In genomic region chr18:3970929-3971328, GRCh38 we compare ENCODE assay signal across 1 cellular context.
TF ChIP-seq lines count a peak whose summit lies in the region.

No MANE protein-coding gene starts in this region.

TF ChIP-seq in GM23338, 12 proteins besides CTCF, POLR2A, EP300 and RAD21 (continued from another document):
- TF ChIP-seq, protein P1, sequence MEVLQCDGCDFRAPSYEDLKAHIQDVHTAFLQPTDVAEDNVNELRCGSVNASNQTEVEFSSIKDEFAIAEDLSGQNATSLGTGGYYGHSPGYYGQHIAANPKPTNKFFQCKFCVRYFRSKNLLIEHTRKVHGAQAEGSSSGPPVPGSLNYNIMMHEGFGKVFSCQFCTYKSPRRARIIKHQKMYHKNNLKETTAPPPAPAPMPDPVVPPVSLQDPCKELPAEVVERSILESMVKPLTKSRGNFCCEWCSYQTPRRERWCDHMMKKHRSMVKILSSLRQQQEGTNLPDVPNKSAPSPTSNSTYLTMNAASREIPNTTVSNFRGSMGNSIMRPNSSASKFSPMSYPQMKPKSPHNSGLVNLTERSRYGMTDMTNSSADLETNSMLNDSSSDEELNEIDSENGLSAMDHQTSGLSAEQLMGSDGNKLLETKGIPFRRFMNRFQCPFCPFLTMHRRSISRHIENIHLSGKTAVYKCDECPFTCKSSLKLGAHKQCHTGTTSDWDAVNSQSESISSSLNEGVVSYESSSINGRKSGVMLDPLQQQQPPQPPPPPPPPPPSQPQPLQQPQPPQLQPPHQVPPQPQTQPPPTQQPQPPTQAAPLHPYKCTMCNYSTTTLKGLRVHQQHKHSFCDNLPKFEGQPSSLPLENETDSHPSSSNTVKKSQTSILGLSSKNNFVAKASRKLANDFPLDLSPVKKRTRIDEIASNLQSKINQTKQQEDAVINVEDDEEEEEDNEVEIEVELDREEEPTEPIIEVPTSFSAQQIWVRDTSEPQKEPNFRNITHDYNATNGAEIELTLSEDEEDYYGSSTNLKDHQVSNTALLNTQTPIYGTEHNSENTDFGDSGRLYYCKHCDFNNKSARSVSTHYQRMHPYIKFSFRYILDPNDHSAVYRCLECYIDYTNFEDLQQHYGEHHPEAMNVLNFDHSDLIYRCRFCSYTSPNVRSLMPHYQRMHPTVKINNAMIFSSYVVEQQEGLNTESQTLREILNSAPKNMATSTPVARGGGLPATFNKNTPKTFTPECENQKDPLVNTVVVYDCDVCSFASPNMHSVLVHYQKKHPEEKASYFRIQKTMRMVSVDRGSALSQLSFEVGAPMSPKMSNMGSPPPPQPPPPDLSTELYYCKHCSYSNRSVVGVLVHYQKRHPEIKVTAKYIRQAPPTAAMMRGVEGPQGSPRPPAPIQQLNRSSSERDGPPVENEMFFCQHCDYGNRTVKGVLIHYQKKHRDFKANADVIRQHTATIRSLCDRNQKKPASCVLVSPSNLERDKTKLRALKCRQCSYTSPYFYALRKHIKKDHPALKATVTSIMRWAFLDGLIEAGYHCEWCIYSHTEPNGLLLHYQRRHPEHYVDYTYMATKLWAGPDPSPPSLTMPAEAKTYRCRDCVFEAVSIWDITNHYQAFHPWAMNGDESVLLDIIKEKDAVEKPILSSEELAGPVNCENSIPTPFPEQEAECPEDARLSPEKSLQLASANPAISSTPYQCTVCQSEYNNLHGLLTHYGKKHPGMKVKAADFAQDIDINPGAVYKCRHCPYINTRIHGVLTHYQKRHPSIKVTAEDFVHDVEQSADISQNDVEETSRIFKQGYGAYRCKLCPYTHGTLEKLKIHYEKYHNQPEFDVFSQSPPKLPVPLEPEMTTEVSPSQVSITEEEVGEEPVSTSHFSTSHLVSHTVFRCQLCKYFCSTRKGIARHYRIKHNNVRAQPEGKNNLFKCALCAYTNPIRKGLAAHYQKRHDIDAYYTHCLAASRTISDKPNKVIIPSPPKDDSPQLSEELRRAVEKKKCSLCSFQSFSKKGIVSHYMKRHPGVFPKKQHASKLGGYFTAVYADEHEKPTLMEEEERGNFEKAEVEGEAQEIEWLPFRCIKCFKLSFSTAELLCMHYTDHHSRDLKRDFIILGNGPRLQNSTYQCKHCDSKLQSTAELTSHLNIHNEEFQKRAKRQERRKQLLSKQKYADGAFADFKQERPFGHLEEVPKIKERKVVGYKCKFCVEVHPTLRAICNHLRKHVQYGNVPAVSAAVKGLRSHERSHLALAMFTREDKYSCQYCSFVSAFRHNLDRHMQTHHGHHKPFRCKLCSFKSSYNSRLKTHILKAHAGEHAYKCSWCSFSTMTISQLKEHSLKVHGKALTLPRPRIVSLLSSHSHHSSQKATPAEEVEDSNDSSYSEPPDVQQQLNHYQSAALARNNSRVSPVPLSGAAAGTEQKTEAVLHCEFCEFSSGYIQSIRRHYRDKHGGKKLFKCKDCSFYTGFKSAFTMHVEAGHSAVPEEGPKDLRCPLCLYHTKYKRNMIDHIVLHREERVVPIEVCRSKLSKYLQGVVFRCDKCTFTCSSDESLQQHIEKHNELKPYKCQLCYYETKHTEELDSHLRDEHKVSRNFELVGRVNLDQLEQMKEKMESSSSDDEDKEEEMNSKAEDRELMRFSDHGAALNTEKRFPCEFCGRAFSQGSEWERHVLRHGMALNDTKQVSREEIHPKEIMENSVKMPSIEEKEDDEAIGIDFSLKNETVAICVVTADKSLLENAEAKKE (CRISPR knock-in tag; IDR thresholded peaks at IDR 0.05): no peak
- no peak for TF ChIP-seq CREB1 (CRISPR knock-in tag; IDR thresholded peaks at IDR 0.05; ENCODE audit: low read depth)
- no peak for TF ChIP-seq ZNF114 (CRISPR knock-in tag; IDR thresholded peaks at IDR 0.05)
- TF ChIP-seq NANOG (IDR thresholded peaks at IDR 0.05; ENCODE audit: borderline replicate concordance): no peak
